25 cellular contexts compared by ENCODE assay signal in genomic region chr18:25234363-25234639, GRCh38.
A peak's percentile ranks its signal among the peaks of the same experiment; 100 is the strongest.
DNase-seq lines count a peak whose midpoint lies in the region; ATAC-seq and TF ChIP-seq lines count a peak whose summit lies in the region.
"Had no signal": no experiment of that assay in that cellular context is flagged by ENCODE, and none has a peak within 500 bp of the region (broad histone marks: within the 10 kb centered on the region; RNA-seq: fewer than 3 reads in every experiment).

No MANE protein-coding gene starts in this region.

- no peaks in the 10 kb centered on the region for H3K9me2 ChIP-seq in GM23248 (ENCODE audit: insufficient read depth)
- H3K9me2 ChIP-seq: SK-N-SH had no signal

- H3K4me2 ChIP-seq in GM23248 (ENCODE audit: unreplicated experiment) (peak overlapping the region; percentile 53), mesenchymal stem cell (ENCODE audit: low read length, poor library complexity, severe bottlenecking) (no peak overlapping the region), smooth muscle cell (peak overlapping the region; percentile 77)
- H3K4me2 ChIP-seq: SK-N-SH had no signal

- H3F3A ChIP-seq in GM23248 (ENCODE audit: insufficient read depth) (peaks cover 31% of the 10 kb centered on the region), smooth muscle cell (ENCODE audit: low read depth) (peaks cover 23% of the 10 kb centered on the region)

- H2AFZ ChIP-seq in GM23248 (0 out of 2 replicates have a peak overlapping the region, but pooled peaks have one; percentile 49), mesenchymal stem cell (ENCODE audit: low read depth, low read length) (no peak overlapping the region), smooth muscle cell (ENCODE audit: low read depth) (no peak overlapping the region)

- H3K4me1 ChIP-seq in GM23248 (ENCODE audit: insufficient read depth): peaks cover 49% of the 10 kb centered on the region
- H3K4me1 ChIP-seq in mesenchymal stem cell (ENCODE audit: control insufficient read depth, insufficient read depth, low read depth, low read length): peaks cover 4% of the 10 kb centered on the region
- peaks cover 23% of the 10 kb centered on the region for H3K4me1 ChIP-seq in smooth muscle cell (ENCODE audit: low read depth)

- H2BK120ac ChIP-seq in mesenchymal stem cell (ENCODE audit: low read depth, low read length): no peak overlapping the region

- peak overlapping the region; percentile 38 for H3K9ac ChIP-seq in GM23248
- H3K9ac ChIP-seq in mesenchymal stem cell (ENCODE audit: low read length): peak overlapping the region; percentile 87
- peak overlapping the region; percentile 76 for H3K9ac ChIP-seq in smooth muscle cell (ENCODE audit: low read depth)
- H3K9ac ChIP-seq: SK-N-SH had no signal

- no peak overlapping the region for H3K14ac ChIP-seq in mesenchymal stem cell (ENCODE audit: low read length in 2 of 2)

- peaks cover 13% of the 10 kb centered on the region for H3K79me1 ChIP-seq in mesenchymal stem cell (replicated peaks; ENCODE audit: low read length, poor library complexity, severe bottlenecking)

- H3K4ac ChIP-seq in mesenchymal stem cell (ENCODE audit: low read depth in 1 of 2, low read length in 2 of 2): no peak overlapping the region

- no peak overlapping the region for H2BK12ac ChIP-seq in mesenchymal stem cell (ENCODE audit: low read length in 2 of 2)

- no peak overlapping the region for H3K18ac ChIP-seq in mesenchymal stem cell (ENCODE audit: low read depth in 1 of 2, low read length in 2 of 2)

- H3K79me2 ChIP-seq in GM23248 (ENCODE audit: insufficient read depth): no peaks in the 10 kb centered on the region
- peaks cover 9% of the 10 kb centered on the region for H3K79me2 ChIP-seq in smooth muscle cell (ENCODE audit: low read depth)

- no peak overlapping the region for H2BK15ac ChIP-seq in mesenchymal stem cell (ENCODE audit: low read depth, poor library complexity, severe bottlenecking)

- no peak overlapping the region for H4K8ac ChIP-seq in mesenchymal stem cell (ENCODE audit: low read length)

- H3K9me3 ChIP-seq in GM23248 (ENCODE audit: low read depth) (no peaks in the 10 kb centered on the region), mesenchymal stem cell (ENCODE audit: control insufficient read depth, low read length) (no peaks in the 10 kb centered on the region), smooth muscle cell (replicated peaks; ENCODE audit: low read depth) (no peaks in the 10 kb centered on the region)
- H3K9me3 ChIP-seq: mucosa of descending colon, neutrophil, SK-N-SH had no signal

- no peak for DNase-seq in GM23248
- no peak for DNase-seq in brain microvascular endothelial cell
- no peak for DNase-seq in mesenchymal stem cell
- DNase-seq in smooth muscle cell (lab: John Stamatoyannopoulos, UW; ENCODE audit: unreplicated experiment): no peak
- DNase-seq in NCI-H1694 treated with DMSO at 0.1 percent for 48 hours (lab: John Stamatoyannopoulos, UW): no peak
- DNase-seq: activated CD8-positive, alpha-beta T cell treated with anti-CD3 and anti-CD28 coated beads for 36 hours; activated naive CD4-positive, alpha-beta T cell treated with anti-CD3 and anti-CD28 coated beads, Interleukin-2, amount 10 ng/mL, durations not matched to agents 7 days and 5 days; activated T-cell treated with anti-CD3 and anti-CD28 coated beads, Interleukin-2, amount 50 U/mL, for 1 hour; aorta; CD4-positive, alpha-beta memory T cell; DMS153; GDM1; H7; mucosa of descending colon; MV-4-11; NCI-H187 treated with DMSO at 0.1 percent for 48 hours; NCI-H226; SK-N-SH; stimulated activated CD4-positive, alpha-beta T cell treated with anti-CD3 and anti-CD28 coated beads, Interleukin-4, amount 100 ng/mL, for 1 hour; stimulated activated naive CD8-positive, alpha-beta T cell treated with anti-CD3 and anti-CD28 coated beads, Interleukin-15, amount 100 ng/mL, for 72 hours; T-helper 9 cell had no signal

- ATAC-seq in HG03460 (IDR thresholded peaks at IDR 0.05; ENCODE audit: unreplicated experiment) (no peak), HG03521 (IDR thresholded peaks at IDR 0.05; ENCODE audit: unreplicated experiment) (no peak), GM21526 (IDR thresholded peaks at IDR 0.05; ENCODE audit: low FRiP score, unreplicated experiment) (no peak)
- ATAC-seq: activated CD8-positive, alpha-beta T cell treated with anti-CD3 and anti-CD28 coated beads for 36 hours; mucosa of descending colon; stimulated activated naive CD8-positive, alpha-beta T cell treated with anti-CD3 and anti-CD28 coated beads, Interleukin-15, amount 100 ng/mL, for 72 hours had no signal

- H2AK5ac ChIP-seq in mesenchymal stem cell (ENCODE audit: low read length, severe bottlenecking): no peak overlapping the region

- no peak overlapping the region for H3K23ac ChIP-seq in mesenchymal stem cell (ENCODE audit: low read length in 2 of 2)

- in situ Hi-C loops in GM23248 (cut with MboI) (no loop called here), brain microvascular endothelial cell (cut with HindIII; ENCODE audit: low pct_ligation_motif_present, low sequenced_read_pairs) (no loop called here)

- TF ChIP-seq CTCF in brain microvascular endothelial cell (IDR thresholded peaks at IDR 0.05; ENCODE audit: low read depth, low read length, missing control alignments) (no peak), smooth muscle cell (IDR thresholded peaks at IDR 0.05; ENCODE audit: borderline replicate concordance, insufficient read depth, poor library complexity, severe bottlenecking) (no peak)

- H3K27me3 ChIP-seq in GM23248 (replicated peaks; ENCODE audit: insufficient read depth) (no peaks in the 10 kb centered on the region), brain microvascular endothelial cell (replicated peaks) (no peaks in the 10 kb centered on the region), mesenchymal stem cell (ENCODE audit: control insufficient read depth in 1 of 2, insufficient read depth in 1 of 2, low read length in 2 of 2) (no peaks in the 10 kb centered on the region), smooth muscle cell (ENCODE audit: low read depth) (no peaks in the 10 kb centered on the region)
- H3K27me3 ChIP-seq: neutrophil had no signal

- H2BK5ac ChIP-seq in mesenchymal stem cell (ENCODE audit: low read depth, low read length, poor library complexity, severe bottlenecking): no peak overlapping the region

- H3K4me3 ChIP-seq in GM23248 (peak overlapping the region; percentile 47; the same call in 1 of the 2 replicates), brain microvascular endothelial cell (ENCODE audit: low read depth, low read length) (no peak overlapping the region), mesenchymal stem cell (ENCODE audit: insufficient read depth in 1 of 2, low read depth in 1 of 2, low read length in 2 of 2) (peak overlapping the region in 1 of 2 experiments; percentile 69), smooth muscle cell (peak overlapping the region; percentile 31)
- H3K4me3 ChIP-seq: mucosa of descending colon had no signal

- H4K20me1 ChIP-seq in GM23248 (ENCODE audit: insufficient read depth): no peaks in the 10 kb centered on the region
- peaks cover 55% of the 10 kb centered on the region for H4K20me1 ChIP-seq in smooth muscle cell (ENCODE audit: low read depth)

- H3K36me3 ChIP-seq in GM23248 (ENCODE audit: low read depth) (no peaks in the 10 kb centered on the region), brain microvascular endothelial cell (replicated peaks) (no peaks in the 10 kb centered on the region), mesenchymal stem cell (ENCODE audit: control insufficient read depth in 1 of 2, insufficient read depth in 2 of 2, low read depth in 1 of 2, low read length in 2 of 2) (no peaks in the 10 kb centered on the region), smooth muscle cell (ENCODE audit: low read depth) (no peaks in the 10 kb centered on the region)
- H3K36me3 ChIP-seq: neutrophil had no signal

- H3K27ac ChIP-seq in GM23248: peak overlapping the region; percentile 59
- peak overlapping the region; percentile 64 for H3K27ac ChIP-seq in brain microvascular endothelial cell
- H3K27ac ChIP-seq in mesenchymal stem cell (ENCODE audit: low read length, poor library complexity, severe bottlenecking): no peak overlapping the region
- peak overlapping the region; percentile 84 for H3K27ac ChIP-seq in smooth muscle cell (ENCODE audit: low read depth)
- H3K27ac ChIP-seq: neutrophil had no signal

- no peak overlapping the region for H4K91ac ChIP-seq in mesenchymal stem cell (ENCODE audit: low read length)

- WGBS in GM23248 (ENCODE audit: low coverage in 1 of 2, low lambda C conversion rate in 2 of 2, missing lambda C conversion rate in 2 of 2), 2 experiments: 94 to 96% methylated on average over 1 of the region's 1 CpG
- no CpG with 5 or more reads among the region's 1 CpG for WGBS in mesenchymal stem cell
- WGBS in smooth muscle cell (ENCODE audit: low lambda C conversion rate): 89% methylated on average over 1 of the region's 1 CpG
